1 cellular context compared by ENCODE assay signal in genomic region chr10:125158528-125159485, GRCh38.
TF ChIP-seq lines count a peak whose summit lies in the region.

No MANE protein-coding gene starts in this region.

TF ChIP-seq in K562, 482 proteins besides CTCF, POLR2A, EP300 and RAD21 (continued from another document and continues in another):
- TF ChIP-seq THAP12 (CRISPR knock-in tag; IDR thresholded peaks at IDR 0.05) = 0 out of 2 replicates have a peak, but pooled peaks have one; percentile 42
- TF ChIP-seq ZNF699 (CRISPR knock-in tag; IDR thresholded peaks at IDR 0.05; ENCODE audit: insufficient replicate concordance) = no peak
- peak in 1 of 2 experiments; percentile 55; a peak in 1 of 4 replicates for TF ChIP-seq MLLT1 (IDR thresholded peaks at IDR 0.05)
- no peak for TF ChIP-seq KLF16 (IDR thresholded peaks at IDR 0.05)
- TF ChIP-seq SAFB (IDR thresholded peaks at IDR 0.05; ENCODE audit: borderline replicate concordance, low read depth, low read length) = peak; percentile 97
- no peak for TF ChIP-seq SMAD2 (IDR thresholded peaks at IDR 0.05; ENCODE audit: low read depth, low read length)
- TF ChIP-seq RBFOX2 (IDR thresholded peaks at IDR 0.05; ENCODE audit: low read depth, low read length) = peak; percentile 78
- TF ChIP-seq ZBTB7A (IDR thresholded peaks at IDR 0.05; ENCODE audit: borderline replicate concordance, control insufficient read depth, low read depth, low read length) = peak; percentile 49; the same call in 1 of the 2 replicates
- TF ChIP-seq BCOR (IDR thresholded peaks at IDR 0.05) = no peak
- no peak for TF ChIP-seq MCM2 (IDR thresholded peaks at IDR 0.05; ENCODE audit: low read depth)
- peak; percentile 60 for TF ChIP-seq ZFX (CRISPR knock-in tag; IDR thresholded peaks at IDR 0.05)
- peak; percentile 48 for TF ChIP-seq CCNT2 (IDR thresholded peaks at IDR 0.05; ENCODE audit: borderline replicate concordance, extremely low read depth, insufficient read length, low read depth, low read length)
- 0 out of 2 replicates have a peak, but pooled peaks have one; percentile 34 for TF ChIP-seq PTBP1 (IDR thresholded peaks at IDR 0.05; ENCODE audit: low read depth, low read length)
- TF ChIP-seq POLR2B (IDR thresholded peaks at IDR 0.05; ENCODE audit: low read depth, partially characterized antibody) = no peak
- TF ChIP-seq ZNF79 (CRISPR knock-in tag; IDR thresholded peaks at IDR 0.05; ENCODE audit: low read depth) = no peak
- no peak for TF ChIP-seq DDX20 (tag; IDR thresholded peaks at IDR 0.05; ENCODE audit: low read depth)
- no peak for TF ChIP-seq ZBTB1 (CRISPR knock-in tag; IDR thresholded peaks at IDR 0.05; ENCODE audit: borderline replicate concordance, low read depth)
- TF ChIP-seq CXXC5 (CRISPR knock-in tag; IDR thresholded peaks at IDR 0.05) = peak; percentile 55
- TF ChIP-seq GATAD2B (IDR thresholded peaks at IDR 0.05; ENCODE audit: borderline replicate concordance) = 0 out of 2 replicates have a peak, but pooled peaks have one; percentile 63
- TF ChIP-seq MCM5 (IDR thresholded peaks at IDR 0.05; ENCODE audit: low read depth) = no peak
- no peak for TF ChIP-seq CBX8 (IDR thresholded peaks at IDR 0.05; ENCODE audit: borderline replicate concordance, extremely low read depth, low read depth, low read length, poor library complexity, severe bottlenecking)
- TF ChIP-seq ARID4B (CRISPR knock-in tag; IDR thresholded peaks at IDR 0.05) = 0 out of 2 replicates have a peak, but pooled peaks have one; percentile 41
- peak; percentile 33; the same call in 1 of the 2 replicates for TF ChIP-seq SIN3B (IDR thresholded peaks at IDR 0.05; ENCODE audit: low read depth)
- no peak for TF ChIP-seq ZNF561 (CRISPR knock-in tag; conservative IDR thresholded peaks at IDR 0.05)
- TF ChIP-seq ELF1 (tag; IDR thresholded peaks at IDR 0.05) = no peak
- TF ChIP-seq ZFP36 (IDR thresholded peaks at IDR 0.05; ENCODE audit: low read depth, low read length, partially characterized antibody) = no peak
- TF ChIP-seq ZNF639 (CRISPR knock-in tag; conservative IDR thresholded peaks at IDR 0.05 in 1 of 2, IDR thresholded peaks at IDR 0.05 in 1 of 2) = peak in 1 of 2 experiments; percentile 59; a peak in 2 of 4 replicates
- TF ChIP-seq NONO (IDR thresholded peaks at IDR 0.05; ENCODE audit: low read depth in 2 of 2, low read length in 1 of 2) = 0 out of 4 replicates have a peak, but pooled peaks of 1 of the 2 experiments have one; percentile 40
- no peak for TF ChIP-seq MED1 (CRISPR knock-in tag; IDR thresholded peaks at IDR 0.05; ENCODE audit: borderline replicate concordance)
- peak; percentile 57 for TF ChIP-seq VEZF1 (CRISPR knock-in tag; IDR thresholded peaks at IDR 0.05)
- TF ChIP-seq MNT (conservative IDR thresholded peaks at IDR 0.05) = peak in 1 of 2 experiments; percentile 53; a peak in 2 of 4 replicates
- no peak for TF ChIP-seq TAF7 (tag; IDR thresholded peaks at IDR 0.05)
- TF ChIP-seq IRF1 (CRISPR knock-in tag; IDR thresholded peaks at IDR 0.05; ENCODE audit: borderline replicate concordance) = no peak
- TF ChIP-seq HEY1 (CRISPR knock-in tag; IDR thresholded peaks at IDR 0.05; ENCODE audit: borderline replicate concordance) = no peak
- no peak for TF ChIP-seq ARNT (IDR thresholded peaks at IDR 0.05)
- TF ChIP-seq ZZZ3 (IDR thresholded peaks at IDR 0.05) = no peak
- no peak for TF ChIP-seq SRF (CRISPR knock-in tag; IDR thresholded peaks at IDR 0.05)
- no peak for TF ChIP-seq BCL6 (CRISPR knock-in tag; IDR thresholded peaks at IDR 0.05)
- no peak for TF ChIP-seq SMARCC2 (IDR thresholded peaks at IDR 0.05; ENCODE audit: low read depth)
- no peak for TF ChIP-seq CUX1 (CRISPR knock-in tag; IDR thresholded peaks at IDR 0.05)
- no peak for TF ChIP-seq NFXL1 (CRISPR knock-in tag; IDR thresholded peaks at IDR 0.05)
- no peak for TF ChIP-seq CBFA2T2 (conservative IDR thresholded peaks at IDR 0.05)
- no peak for TF ChIP-seq SRSF7 (optimal IDR thresholded peaks at IDR 0.05; ENCODE audit: low read depth, low read length)
- TF ChIP-seq L3MBTL2 (IDR thresholded peaks at IDR 0.05) = peak; percentile 26; the same call in 1 of the 2 replicates
- peak; percentile 56 for TF ChIP-seq CTBP1 (IDR thresholded peaks at IDR 0.05; ENCODE audit: borderline replicate concordance)
- no peak for TF ChIP-seq ZNF311 (CRISPR knock-in tag; IDR thresholded peaks at IDR 0.05)
- TF ChIP-seq SUPT5H (IDR thresholded peaks at IDR 0.05) = no peak
- TF ChIP-seq CSDE1 (IDR thresholded peaks at IDR 0.05) = no peak
- TF ChIP-seq MAFK (IDR thresholded peaks at IDR 0.05; ENCODE audit: low read length) = no peak
- TF ChIP-seq ZNF143 (CRISPR knock-in tag; IDR thresholded peaks at IDR 0.05) = no peak
- no peak for TF ChIP-seq PHF20 (IDR thresholded peaks at IDR 0.05; ENCODE audit: partially characterized antibody)
